In genomic region chr22:41681616-41682015, GRCh38 we compare ENCODE assay signal across 9 cellular contexts. TPM values are rescaled to one million over a fixed set of nuclear protein-coding genes. Genes with fewer than 3 reads are reported as not detected.
DNase-seq lines count a peak whose midpoint lies in the region; ATAC-seq and TF ChIP-seq lines count a peak whose summit lies in the region.
"Had no signal": no experiment of that assay in that cellular context is flagged by ENCODE, and none has a peak within 500 bp of the region (broad histone marks: within the 10 kb centered on the region; RNA-seq: fewer than 3 reads in every experiment).

No MANE protein-coding gene starts in this region.

- peak overlapping the region; percentile 66; the same call in 1 of the 2 replicates for H3K27ac ChIP-seq in HCT116 (ENCODE audit: low read depth, low read length)

- ATAC-seq in HCT116, result peak; percentile 20; the same call in 1 of the 2 replicates
- ATAC-seq in HG03280 (IDR thresholded peaks at IDR 0.05; ENCODE audit: unreplicated experiment), result no peak
- no peak for ATAC-seq in GM18858 (IDR thresholded peaks at IDR 0.05; ENCODE audit: unreplicated experiment)
- ATAC-seq: Panc1 had no signal

- TF ChIP-seq POLR2A in HCT116 (IDR thresholded peaks at IDR 0.05; ENCODE audit: borderline replicate concordance, extremely low read depth, insufficient read depth, insufficient read length), result no peak

- CTCF ChIA-PET in HCT116 (lab: Charles Lee), result interaction anchor here (3.3 kb wide), 1 partner anchor 15 kb away, joined by 17 read pairs; no protein-coding TSS in a partner anchor

- H3K9me3 ChIP-seq in HCT116 (ENCODE audit: control insufficient read depth in 1 of 2, insufficient read depth in 1 of 2, low read depth in 1 of 2, low read length in 2 of 2), result no peaks in the 10 kb centered on the region

- peaks cover 36% of the 10 kb centered on the region; the same call in 1 of the 2 replicates for H4K20me1 ChIP-seq in HCT116 (ENCODE audit: insufficient read depth)

- intact Hi-C loops in HCT116 (cut with micrococcal nuclease) (no loop called here), posterior vena cava (cut with DNase I) (no loop called here)

- peaks cover 100% of the 10 kb centered on the region for H3K79me2 ChIP-seq in HCT116 (ENCODE audit: insufficient read depth, low read length)

- peak overlapping the region; percentile 87 for H3K9ac ChIP-seq in HCT116 (ENCODE audit: low read length)

- H3K27me3 ChIP-seq in HCT116 (ENCODE audit: insufficient read depth, low read length), result no peaks in the 10 kb centered on the region

- TF ChIP-seq CTCF in HCT116 (IDR thresholded peaks at IDR 0.05 in 2 of 3, conservative IDR thresholded peaks at IDR 0.05 in 1 of 3; ENCODE audit: borderline replicate concordance in 1 of 3, insufficient read depth in 1 of 3, low read depth in 2 of 3, low read length in 2 of 3) (no peak), WI38 (IDR thresholded peaks at IDR 0.05; ENCODE audit: low read depth, low read length) (no peak), fibroblast of mammary gland (conservative IDR thresholded peaks at IDR 0.05; ENCODE audit: control insufficient read depth, insufficient read depth, low read depth, low read length) (no peak)

- peak overlapping the region; percentile 72 to 77 for H3K4me3 ChIP-seq in HCT116 (replicated peaks in 1 of 2; ENCODE audit: low read depth in 1 of 2, low read length in 2 of 2)
- H3K4me3 ChIP-seq in WI38 (ENCODE audit: low read depth, low read length), result peak overlapping the region; percentile 68
- H3K4me3 ChIP-seq in fibroblast of mammary gland (ENCODE audit: control insufficient read depth, low read depth, low read length), result peak overlapping the region; percentile 66

- H3K9me2 ChIP-seq in HCT116 (ENCODE audit: insufficient read depth), result no peaks in the 10 kb centered on the region

- no peak for TF ChIP-seq RAD21 in HCT116 (IDR thresholded peaks at IDR 0.05; ENCODE audit: low read depth)

- H3K4me2 ChIP-seq in HCT116 (ENCODE audit: low read length), result peak overlapping the region; percentile 66

- POLR2A ChIA-PET in HCT116 (lab: Charles Lee), result no interaction called here

- no peak overlapping the region for H2AFZ ChIP-seq in HCT116 (ENCODE audit: low read depth, low read length, poor library complexity, severe bottlenecking)

- DNase-seq in HCT116 (ENCODE audit: low read depth, low spot score) (no peak), fibroblast of mammary gland (ENCODE audit: low read depth) (peak; percentile 27), posterior vena cava (ENCODE audit: low spot score) (peak; percentile 56), DMS53 treated with DMSO at 0.1 percent for 48 hours (lab: John Stamatoyannopoulos, UW; ENCODE audit: unreplicated experiment) (no peak), germinal center (ENCODE audit: low spot score) (no peak)

- RAD21 ChIA-PET in HCT116 (lab: Charles Lee; ENCODE audit: low non-redundant PET in 1 of 2, low total read pairs in 2 of 2, uncharacterized antibody in 2 of 2, unreplicated experiment in 2 of 2), result no interaction called here

- BruUV-seq in HCT116 (replicated peaks; lab: Mats Ljungman, UMichigan), result no TSS peak

- H3K36me3 ChIP-seq in HCT116 (ENCODE audit: control insufficient read depth in 1 of 2, insufficient read depth in 2 of 2, low read length in 2 of 2), result peaks cover 23 to 30% of the 10 kb centered on the region in 2 experiments; a peak in 3 of 4 replicates

- peaks cover 8 to 23% of the 10 kb centered on the region in 2 experiments for H3K4me1 ChIP-seq in HCT116 (ENCODE audit: control insufficient read depth in 1 of 2, insufficient read depth in 2 of 2, low read length in 2 of 2)

TF ChIP-seq in HCT116, 20 proteins besides CTCF, POLR2A, EP300 and RAD21:
- TF ChIP-seq SIN3A (IDR thresholded peaks at IDR 0.05; ENCODE audit: low read depth) (no peak), ATF3 (IDR thresholded peaks at IDR 0.05) (no peak), EGR1 (IDR thresholded peaks at IDR 0.05; ENCODE audit: low read depth) (no peak), ZFX (IDR thresholded peaks at IDR 0.05) (no peak), ELF1 (IDR thresholded peaks at IDR 0.05; ENCODE audit: borderline replicate concordance, low read depth) (no peak), MAX (IDR thresholded peaks at IDR 0.05) (no peak), ZBTB33 (IDR thresholded peaks at IDR 0.05; ENCODE audit: extremely low read depth, insufficient replicate concordance, low read length) (no peak), TCF7L2 (IDR thresholded peaks at IDR 0.05; ENCODE audit: borderline replicate concordance, extremely low read depth, insufficient read depth, insufficient read length) (no peak), JUND (IDR thresholded peaks at IDR 0.05) (no peak), YY1 (IDR thresholded peaks at IDR 0.05; ENCODE audit: extremely low read depth, insufficient replicate concordance, low read depth, low read length) (no peak), EZH2phosphoT487 (IDR thresholded peaks at IDR 0.05; ENCODE audit: borderline replicate concordance) (no peak), SRF (IDR thresholded peaks at IDR 0.05; ENCODE audit: low read depth) (no peak), FOSL1 (IDR thresholded peaks at IDR 0.05; ENCODE audit: low read depth) (no peak)

RNA-seq across cellular contexts. Expression of gene SNU13, which starts 7.1 kb away (rescaled TPM):
- 283 TPM for total RNA-seq in HCT116 (2021; ENCODE audit: unreplicated experiment)
- 261 and 269 TPM in 2 replicates for polyA plus RNA-seq in HCT116 (2012)
- 100 to 1,000 TPM in 1 of 2 donors, 10 to 100 TPM in 1; 86.2 to 103 TPM for total RNA-seq in posterior vena cava

RNA-seq across cellular contexts. Expression of gene MEI1, which starts 17.7 kb away (rescaled TPM):
- total RNA-seq in HCT116 (2021; ENCODE audit: unreplicated experiment), result 0.64 TPM
- polyA plus RNA-seq in HCT116 (2012), result 0.54 and 1.2 TPM in 2 replicates
- total RNA-seq in posterior vena cava, result 1 to 10 TPM; 1.4 to 4.3 TPM

Comparison
In these comparisons a context has a peak if more than half of its experiments do, and no peak if none do; other contexts are left out.
1. DNase-seq: peak in fibroblast of mammary gland (single experiment) and posterior vena cava (single experiment); none in HCT116 (single experiment), DMS53 treated with DMSO at 0.1 percent for 48 hours (single experiment) and germinal center (single experiment).
2. Peak in every context shown above with its lines, with median percentiles within 50 percentile points of each other: H3K4me3 ChIP-seq.